ENCODE assay signal across 1 cellular context in the genomic region with DNA sequence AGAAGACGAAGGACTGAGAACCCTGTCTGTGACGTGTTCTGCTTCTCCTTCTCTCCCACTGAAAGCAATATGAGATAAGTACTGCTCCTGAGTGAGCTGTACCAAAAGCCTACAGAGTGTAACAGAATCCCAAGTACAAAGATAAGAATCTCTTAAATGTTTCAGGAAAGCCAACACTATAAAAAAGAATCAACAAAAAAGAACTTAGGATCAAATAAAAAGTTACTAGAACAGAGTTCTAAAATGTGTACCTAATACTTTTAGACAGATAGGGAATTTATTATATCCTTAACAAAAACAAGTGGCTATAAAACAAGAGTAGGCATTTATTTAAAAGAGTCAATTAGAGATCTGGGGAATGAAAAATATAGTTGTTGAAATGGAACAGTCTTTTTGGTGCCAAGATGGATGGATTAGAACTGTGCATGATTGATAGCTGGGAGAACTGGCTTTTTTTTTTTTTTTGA.
TF ChIP-seq lines count a peak whose summit lies in the region.

No MANE protein-coding gene starts in this region.

TF ChIP-seq in HEK293, 187 proteins besides CTCF, POLR2A, EP300 and RAD21 (continued from another document and continues in another):
- TF ChIP-seq, protein P1, sequence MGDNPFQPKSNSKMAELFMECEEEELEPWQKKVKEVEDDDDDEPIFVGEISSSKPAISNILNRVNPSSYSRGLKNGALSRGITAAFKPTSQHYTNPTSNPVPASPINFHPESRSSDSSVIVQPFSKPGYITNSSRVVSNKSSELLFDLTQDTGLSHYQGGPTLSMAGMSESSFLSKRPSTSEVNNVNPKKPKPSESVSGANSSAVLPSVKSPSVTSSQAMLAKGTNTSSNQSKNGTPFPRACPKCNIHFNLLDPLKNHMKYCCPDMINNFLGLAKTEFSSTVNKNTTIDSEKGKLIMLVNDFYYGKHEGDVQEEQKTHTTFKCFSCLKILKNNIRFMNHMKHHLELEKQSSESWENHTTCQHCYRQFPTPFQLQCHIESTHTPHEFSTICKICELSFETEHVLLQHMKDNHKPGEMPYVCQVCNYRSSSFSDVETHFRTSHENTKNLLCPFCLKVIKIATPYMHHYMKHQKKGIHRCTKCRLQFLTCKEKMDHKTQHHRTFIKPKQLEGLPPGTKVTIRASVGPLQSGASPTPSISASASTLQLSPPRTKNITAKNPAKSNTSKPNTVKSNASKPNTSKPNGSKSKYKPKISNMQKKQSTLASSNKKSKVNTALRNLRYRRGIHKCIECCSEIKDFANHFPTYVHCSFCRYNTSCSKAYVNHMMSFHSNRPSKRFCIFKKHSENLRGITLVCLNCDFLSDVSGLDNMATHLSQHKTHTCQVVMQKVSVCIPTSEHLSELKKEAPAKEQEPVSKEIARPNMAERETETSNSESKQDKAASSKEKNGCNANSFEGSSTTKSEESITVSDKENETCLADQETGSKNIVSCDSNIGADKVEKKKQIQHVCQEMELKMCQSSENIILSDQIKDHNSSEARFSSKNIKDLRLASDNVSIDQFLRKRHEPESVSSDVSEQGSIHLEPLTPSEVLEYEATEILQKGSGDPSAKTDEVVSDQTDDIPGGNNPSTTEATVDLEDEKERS (tag by site-specific recombination; IDR thresholded peaks at IDR 0.05): no peak
- TF ChIP-seq, protein P2, sequence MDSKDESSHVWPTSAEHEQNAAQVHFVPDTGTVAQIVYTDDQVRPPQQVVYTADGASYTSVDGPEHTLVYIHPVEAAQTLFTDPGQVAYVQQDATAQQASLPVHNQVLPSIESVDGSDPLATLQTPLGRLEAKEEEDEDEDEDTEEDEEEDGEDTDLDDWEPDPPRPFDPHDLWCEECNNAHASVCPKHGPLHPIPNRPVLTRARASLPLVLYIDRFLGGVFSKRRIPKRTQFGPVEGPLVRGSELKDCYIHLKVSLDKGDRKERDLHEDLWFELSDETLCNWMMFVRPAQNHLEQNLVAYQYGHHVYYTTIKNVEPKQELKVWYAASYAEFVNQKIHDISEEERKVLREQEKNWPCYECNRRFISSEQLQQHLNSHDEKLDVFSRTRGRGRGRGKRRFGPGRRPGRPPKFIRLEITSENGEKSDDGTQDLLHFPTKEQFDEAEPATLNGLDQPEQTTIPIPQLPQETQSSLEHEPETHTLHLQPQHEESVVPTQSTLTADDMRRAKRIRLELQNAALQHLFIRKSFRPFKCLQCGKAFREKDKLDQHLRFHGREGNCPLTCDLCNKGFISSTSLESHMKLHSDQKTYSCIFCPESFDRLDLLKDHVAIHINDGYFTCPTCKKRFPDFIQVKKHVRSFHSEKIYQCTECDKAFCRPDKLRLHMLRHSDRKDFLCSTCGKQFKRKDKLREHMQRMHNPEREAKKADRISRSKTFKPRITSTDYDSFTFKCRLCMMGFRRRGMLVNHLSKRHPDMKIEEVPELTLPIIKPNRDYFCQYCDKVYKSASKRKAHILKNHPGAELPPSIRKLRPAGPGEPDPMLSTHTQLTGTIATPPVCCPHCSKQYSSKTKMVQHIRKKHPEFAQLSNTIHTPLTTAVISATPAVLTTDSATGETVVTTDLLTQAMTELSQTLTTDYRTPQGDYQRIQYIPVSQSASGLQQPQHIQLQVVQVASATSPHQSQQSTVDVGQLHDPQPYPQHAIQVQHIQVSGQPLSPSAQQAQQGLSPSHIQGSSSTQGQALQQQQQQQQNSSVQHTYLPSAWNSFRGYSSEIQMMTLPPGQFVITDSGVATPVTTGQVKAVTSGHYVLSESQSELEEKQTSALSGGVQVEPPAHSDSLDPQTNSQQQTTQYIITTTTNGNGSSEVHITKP (tag by site-specific recombination; IDR thresholded peaks at IDR 0.05): peak; percentile 89
- TF ChIP-seq ZNF391 (tag by site-specific recombination; IDR thresholded peaks at IDR 0.05; ENCODE audit: borderline replicate concordance, low read depth) (0 out of 2 replicates have a peak, but pooled peaks have one; percentile 54), ZNF658 (tag by site-specific recombination; IDR thresholded peaks at IDR 0.05) (no peak), ZNF292 (tag by site-specific recombination; IDR thresholded peaks at IDR 0.05; ENCODE audit: borderline replicate concordance, low read depth) (no peak), ZEB2 (tag by site-specific recombination; IDR thresholded peaks at IDR 0.05) (peak; percentile 87), ZNF76 (tag by site-specific recombination; IDR thresholded peaks at IDR 0.05; ENCODE audit: borderline replicate concordance, low read depth) (peak; percentile 34; the same call in 1 of the 2 replicates), YY1 (tag by site-specific recombination; IDR thresholded peaks at IDR 0.05) (no peak), ZNF560 (tag by site-specific recombination; IDR thresholded peaks at IDR 0.05; ENCODE audit: borderline replicate concordance) (no peak), KLF10 (tag by site-specific recombination; IDR thresholded peaks at IDR 0.05) (peak; percentile 39; the same call in 1 of the 2 replicates), ZNF621 (tag by site-specific recombination; IDR thresholded peaks at IDR 0.05) (no peak), MEIS1 (CRISPR knock-in tag; IDR thresholded peaks at IDR 0.05; ENCODE audit: borderline replicate concordance) (no peak), ZXDB (tag by site-specific recombination; IDR thresholded peaks at IDR 0.05) (peak; percentile 96), ZNF501 (tag by site-specific recombination; IDR thresholded peaks at IDR 0.05) (peak; percentile 34; the same call in 1 of the 2 replicates), ZNF140 (tag by site-specific recombination; IDR thresholded peaks at IDR 0.05) (no peak), ZNF529 (tag by site-specific recombination; IDR thresholded peaks at IDR 0.05; ENCODE audit: insufficient replicate concordance) (no peak), ZNF202 (tag by site-specific recombination; IDR thresholded peaks at IDR 0.05; ENCODE audit: borderline replicate concordance) (no peak), WT1 (tag by site-specific recombination; IDR thresholded peaks at IDR 0.05) (peak; percentile 88), BCL11A (tag by site-specific recombination; IDR thresholded peaks at IDR 0.05; ENCODE audit: low read depth) (peak; percentile 91), ZNF747 (tag by site-specific recombination; IDR thresholded peaks at IDR 0.05) (no peak), ZNF184 (tag by site-specific recombination; IDR thresholded peaks at IDR 0.05) (no peak), HOXD13 (CRISPR knock-in tag; IDR thresholded peaks at IDR 0.05; ENCODE audit: borderline replicate concordance) (no peak), ZNF596 (tag by site-specific recombination; IDR thresholded peaks at IDR 0.05) (peak; percentile 43; the same call in 1 of the 2 replicates), REPIN1 (tag by site-specific recombination; IDR thresholded peaks at IDR 0.05; ENCODE audit: low read depth) (no peak), ZNF555 (tag by site-specific recombination; conservative IDR thresholded peaks at IDR 0.05) (no peak), ZNF664 (tag by site-specific recombination; IDR thresholded peaks at IDR 0.05) (peak; percentile 75; the same call in 1 of the 2 replicates), IKZF3 (tag by site-specific recombination; IDR thresholded peaks at IDR 0.05) (no peak), ZNF660 (tag by site-specific recombination; IDR thresholded peaks at IDR 0.05) (no peak), ZNF792 (tag by site-specific recombination; IDR thresholded peaks at IDR 0.05) (no peak), SP7 (tag by site-specific recombination; IDR thresholded peaks at IDR 0.05) (peak; percentile 97), ZNF2 (tag by site-specific recombination; IDR thresholded peaks at IDR 0.05) (peak; percentile 76), ZNF830 (tag by site-specific recombination; IDR thresholded peaks at IDR 0.05; ENCODE audit: low read depth) (no peak), ZNF610 (tag by site-specific recombination; IDR thresholded peaks at IDR 0.05; ENCODE audit: borderline replicate concordance) (peak; percentile 74), ZNF157 (tag by site-specific recombination; IDR thresholded peaks at IDR 0.05) (no peak), OSR2 (tag by site-specific recombination; IDR thresholded peaks at IDR 0.05) (peak; percentile 98), ZNF416 (tag by site-specific recombination; IDR thresholded peaks at IDR 0.05) (no peak), ZNF114 (tag by site-specific recombination; IDR thresholded peaks at IDR 0.05) (no peak), ZIC2 (tag by site-specific recombination; IDR thresholded peaks at IDR 0.05) (no peak), ZNF24 (tag by site-specific recombination; IDR thresholded peaks at IDR 0.05) (peak; percentile 77), ZNF132 (tag by site-specific recombination; IDR thresholded peaks at IDR 0.05; ENCODE audit: borderline replicate concordance) (no peak), KLF7 (tag by site-specific recombination; IDR thresholded peaks at IDR 0.05; ENCODE audit: borderline replicate concordance) (no peak)
- TF ChIP-seq, protein P3, sequence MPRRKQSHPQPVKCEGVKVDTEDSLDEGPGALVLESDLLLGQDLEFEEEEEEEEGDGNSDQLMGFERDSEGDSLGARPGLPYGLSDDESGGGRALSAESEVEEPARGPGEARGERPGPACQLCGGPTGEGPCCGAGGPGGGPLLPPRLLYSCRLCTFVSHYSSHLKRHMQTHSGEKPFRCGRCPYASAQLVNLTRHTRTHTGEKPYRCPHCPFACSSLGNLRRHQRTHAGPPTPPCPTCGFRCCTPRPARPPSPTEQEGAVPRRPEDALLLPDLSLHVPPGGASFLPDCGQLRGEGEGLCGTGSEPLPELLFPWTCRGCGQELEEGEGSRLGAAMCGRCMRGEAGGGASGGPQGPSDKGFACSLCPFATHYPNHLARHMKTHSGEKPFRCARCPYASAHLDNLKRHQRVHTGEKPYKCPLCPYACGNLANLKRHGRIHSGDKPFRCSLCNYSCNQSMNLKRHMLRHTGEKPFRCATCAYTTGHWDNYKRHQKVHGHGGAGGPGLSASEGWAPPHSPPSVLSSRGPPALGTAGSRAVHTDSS (tag by site-specific recombination; IDR thresholded peaks at IDR 0.05): no peak
- TF ChIP-seq, protein P4, sequence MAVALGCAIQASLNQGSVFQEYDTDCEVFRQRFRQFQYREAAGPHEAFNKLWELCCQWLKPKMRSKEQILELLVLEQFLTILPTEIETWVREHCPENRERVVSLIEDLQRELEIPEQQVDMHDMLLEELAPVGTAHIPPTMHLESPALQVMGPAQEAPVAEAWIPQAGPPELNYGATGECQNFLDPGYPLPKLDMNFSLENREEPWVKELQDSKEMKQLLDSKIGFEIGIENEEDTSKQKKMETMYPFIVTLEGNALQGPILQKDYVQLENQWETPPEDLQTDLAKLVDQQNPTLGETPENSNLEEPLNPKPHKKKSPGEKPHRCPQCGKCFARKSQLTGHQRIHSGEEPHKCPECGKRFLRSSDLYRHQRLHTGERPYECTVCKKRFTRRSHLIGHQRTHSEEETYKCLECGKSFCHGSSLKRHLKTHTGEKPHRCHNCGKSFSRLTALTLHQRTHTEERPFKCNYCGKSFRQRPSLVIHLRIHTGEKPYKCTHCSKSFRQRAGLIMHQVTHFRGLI (tag by site-specific recombination; IDR thresholded peaks at IDR 0.05): no peak
- TF ChIP-seq, protein P5, sequence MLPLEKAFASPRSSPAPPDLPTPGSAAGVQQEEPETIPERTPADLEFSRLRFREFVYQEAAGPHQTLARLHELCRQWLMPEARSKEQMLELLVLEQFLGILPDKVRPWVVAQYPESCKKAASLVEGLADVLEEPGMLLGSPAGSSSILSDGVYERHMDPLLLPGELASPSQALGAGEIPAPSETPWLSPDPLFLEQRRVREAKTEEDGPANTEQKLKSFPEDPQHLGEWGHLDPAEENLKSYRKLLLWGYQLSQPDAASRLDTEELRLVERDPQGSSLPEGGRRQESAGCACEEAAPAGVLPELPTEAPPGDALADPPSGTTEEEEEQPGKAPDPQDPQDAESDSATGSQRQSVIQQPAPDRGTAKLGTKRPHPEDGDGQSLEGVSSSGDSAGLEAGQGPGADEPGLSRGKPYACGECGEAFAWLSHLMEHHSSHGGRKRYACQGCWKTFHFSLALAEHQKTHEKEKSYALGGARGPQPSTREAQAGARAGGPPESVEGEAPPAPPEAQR (tag by site-specific recombination; IDR thresholded peaks at IDR 0.05): no peak
- TF ChIP-seq, protein P6, sequence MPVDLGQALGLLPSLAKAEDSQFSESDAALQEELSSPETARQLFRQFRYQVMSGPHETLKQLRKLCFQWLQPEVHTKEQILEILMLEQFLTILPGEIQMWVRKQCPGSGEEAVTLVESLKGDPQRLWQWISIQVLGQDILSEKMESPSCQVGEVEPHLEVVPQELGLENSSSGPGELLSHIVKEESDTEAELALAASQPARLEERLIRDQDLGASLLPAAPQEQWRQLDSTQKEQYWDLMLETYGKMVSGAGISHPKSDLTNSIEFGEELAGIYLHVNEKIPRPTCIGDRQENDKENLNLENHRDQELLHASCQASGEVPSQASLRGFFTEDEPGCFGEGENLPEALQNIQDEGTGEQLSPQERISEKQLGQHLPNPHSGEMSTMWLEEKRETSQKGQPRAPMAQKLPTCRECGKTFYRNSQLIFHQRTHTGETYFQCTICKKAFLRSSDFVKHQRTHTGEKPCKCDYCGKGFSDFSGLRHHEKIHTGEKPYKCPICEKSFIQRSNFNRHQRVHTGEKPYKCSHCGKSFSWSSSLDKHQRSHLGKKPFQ (tag by site-specific recombination; IDR thresholded peaks at IDR 0.05): peak; percentile 73
- TF ChIP-seq, protein P7, sequence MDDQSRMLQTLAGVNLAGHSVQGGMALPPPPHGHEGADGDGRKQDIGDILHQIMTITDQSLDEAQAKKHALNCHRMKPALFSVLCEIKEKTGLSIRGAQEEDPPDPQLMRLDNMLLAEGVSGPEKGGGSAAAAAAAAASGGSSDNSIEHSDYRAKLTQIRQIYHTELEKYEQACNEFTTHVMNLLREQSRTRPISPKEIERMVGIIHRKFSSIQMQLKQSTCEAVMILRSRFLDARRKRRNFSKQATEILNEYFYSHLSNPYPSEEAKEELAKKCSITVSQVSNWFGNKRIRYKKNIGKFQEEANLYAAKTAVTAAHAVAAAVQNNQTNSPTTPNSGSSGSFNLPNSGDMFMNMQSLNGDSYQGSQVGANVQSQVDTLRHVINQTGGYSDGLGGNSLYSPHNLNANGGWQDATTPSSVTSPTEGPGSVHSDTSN (CRISPR knock-in tag; IDR thresholded peaks at IDR 0.05): no peak
- TF ChIP-seq, protein P8, sequence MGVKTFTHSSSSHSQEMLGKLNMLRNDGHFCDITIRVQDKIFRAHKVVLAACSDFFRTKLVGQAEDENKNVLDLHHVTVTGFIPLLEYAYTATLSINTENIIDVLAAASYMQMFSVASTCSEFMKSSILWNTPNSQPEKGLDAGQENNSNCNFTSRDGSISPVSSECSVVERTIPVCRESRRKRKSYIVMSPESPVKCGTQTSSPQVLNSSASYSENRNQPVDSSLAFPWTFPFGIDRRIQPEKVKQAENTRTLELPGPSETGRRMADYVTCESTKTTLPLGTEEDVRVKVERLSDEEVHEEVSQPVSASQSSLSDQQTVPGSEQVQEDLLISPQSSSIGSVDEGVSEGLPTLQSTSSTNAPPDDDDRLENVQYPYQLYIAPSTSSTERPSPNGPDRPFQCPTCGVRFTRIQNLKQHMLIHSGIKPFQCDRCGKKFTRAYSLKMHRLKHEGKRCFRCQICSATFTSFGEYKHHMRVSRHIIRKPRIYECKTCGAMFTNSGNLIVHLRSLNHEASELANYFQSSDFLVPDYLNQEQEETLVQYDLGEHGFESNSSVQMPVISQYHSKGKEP (tag by site-specific recombination; IDR thresholded peaks at IDR 0.05): 0 out of 2 replicates have a peak, but pooled peaks have one; percentile 17
- TF ChIP-seq, protein P9, sequence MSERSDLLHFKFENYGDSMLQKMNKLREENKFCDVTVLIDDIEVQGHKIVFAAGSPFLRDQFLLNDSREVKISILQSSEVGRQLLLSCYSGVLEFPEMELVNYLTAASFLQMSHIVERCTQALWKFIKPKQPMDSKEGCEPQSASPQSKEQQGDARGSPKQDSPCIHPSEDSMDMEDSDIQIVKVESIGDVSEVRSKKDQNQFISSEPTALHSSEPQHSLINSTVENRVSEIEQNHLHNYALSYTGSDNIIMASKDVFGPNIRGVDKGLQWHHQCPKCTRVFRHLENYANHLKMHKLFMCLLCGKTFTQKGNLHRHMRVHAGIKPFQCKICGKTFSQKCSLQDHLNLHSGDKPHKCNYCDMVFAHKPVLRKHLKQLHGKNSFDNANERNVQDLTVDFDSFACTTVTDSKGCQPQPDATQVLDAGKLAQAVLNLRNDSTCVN (tag by site-specific recombination; optimal IDR thresholded peaks at IDR 0.05): no peak
